In genomic region chr22:43136255-43136654, GRCh38 we compare ENCODE assay signal across 8 cellular contexts. TPM values are rescaled to one million over a fixed set of nuclear protein-coding genes. Genes with fewer than 3 reads are reported as not detected.
DNase-seq lines count a peak whose midpoint lies in the region; ATAC-seq and TF ChIP-seq lines count a peak whose summit lies in the region.

No MANE protein-coding gene starts in this region.

- in situ Hi-C loops in IMR-90 (cut with MboI; ENCODE audit: low sequenced_read_pairs): no loop called here
- in situ Hi-C loops in gastrocnemius medialis (cut with MboI; ENCODE audit: low sequenced_read_pairs in 4 of 4): no loop called here

- H4K8ac ChIP-seq in IMR-90 (ENCODE audit: low read depth in 2 of 2, low read length in 2 of 2): no peak overlapping the region

- ATAC-seq in IMR-90 (ENCODE audit: low read depth): peak; percentile 92
- peak; percentile 85 for ATAC-seq in activated CD8-positive, alpha-beta T cell treated with anti-CD3 and anti-CD28 coated beads, Interleukin-2, amount 10 ng/mL, durations not matched to agents 7 days and 5 days
- peak; percentile 29 for ATAC-seq in foreskin keratinocyte
- no peak for ATAC-seq in gastrocnemius medialis
- ATAC-seq in HG02870 (IDR thresholded peaks at IDR 0.05; ENCODE audit: unreplicated experiment): no peak
- ATAC-seq in GM19035 (IDR thresholded peaks at IDR 0.05; ENCODE audit: unreplicated experiment): no peak

- no peak overlapping the region for H4K91ac ChIP-seq in IMR-90 (ENCODE audit: insufficient read depth, low read depth, low read length)

- peak; percentile 61 for TF ChIP-seq CTCF in IMR-90 (conservative IDR thresholded peaks at IDR 0.05; ENCODE audit: low read depth, low read length)
- peak; percentile 69 for TF ChIP-seq CTCF in foreskin keratinocyte (conservative IDR thresholded peaks at IDR 0.05)
- TF ChIP-seq CTCF in gastrocnemius medialis (IDR thresholded peaks at IDR 0.05 in 4 of 5, conservative IDR thresholded peaks at IDR 0.05 in 1 of 5): peak in 4 of 5 experiments; percentile 16 to 52 (median 30)

- no peak overlapping the region for H2BK20ac ChIP-seq in IMR-90 (ENCODE audit: low read depth, low read length)

- no peak overlapping the region for H3K56ac ChIP-seq in IMR-90 (ENCODE audit: extremely low read depth, insufficient read depth, low read length)

- H2AFZ ChIP-seq in IMR-90 (replicated peaks; ENCODE audit: low read length, poor library complexity): no peak overlapping the region

- H3K4me1 Mint-ChIP-seq in CD8-positive, alpha-beta memory T cell: peaks cover 5 to 12% (median 6%) of the 10 kb centered on the region in 3 donors
- H3K4me1 Mint-ChIP-seq in activated CD8-positive, alpha-beta T cell treated with anti-CD3 and anti-CD28 coated beads, Interleukin-2, amount 10 ng/mL, durations not matched to agents 7 days and 5 days (ENCODE audit: low read depth): peaks cover 5% of the 10 kb centered on the region

- H2BK120ac ChIP-seq in IMR-90 (ENCODE audit: low read depth, low read length): no peak overlapping the region

- no peak overlapping the region for H3K23ac ChIP-seq in IMR-90 (ENCODE audit: low read depth, low read length)

- no peak overlapping the region for H3K18ac ChIP-seq in IMR-90 (ENCODE audit: low read depth, low read length)

- BruUV-seq in IMR-90 (replicated peaks; lab: Mats Ljungman, UMichigan): no TSS peak

- no peaks in the 10 kb centered on the region; the same call in 1 of the 2 replicates for H4K20me1 ChIP-seq in IMR-90 (ENCODE audit: insufficient read depth, low read length)

- no peak overlapping the region for H3K4me3 ChIP-seq in CD8-positive, alpha-beta memory T cell (ENCODE audit: low read length)
- H3K4me3 ChIP-seq in IMR-90 (ENCODE audit: insufficient read depth, low read depth, low read length): no peak overlapping the region
- no peak overlapping the region for H3K4me3 ChIP-seq in gastrocnemius medialis

- no peak overlapping the region for H3K9ac ChIP-seq in IMR-90 (ENCODE audit: low read depth, low read length)

- no peak overlapping the region for H2BK5ac ChIP-seq in IMR-90 (ENCODE audit: low read depth, low read length, poor library complexity, severe bottlenecking)

- H3K4ac ChIP-seq in IMR-90 (ENCODE audit: low read depth, low read length): no peak overlapping the region

- H3K27ac Mint-ChIP-seq in CD8-positive, alpha-beta memory T cell: peak overlapping the region in 1 of 8 donors; percentile 66
- no peak overlapping the region for H3K27ac Mint-ChIP-seq in activated CD8-positive, alpha-beta T cell treated with anti-CD3 and anti-CD28 coated beads, Interleukin-2, amount 10 ng/mL, durations not matched to agents 7 days and 5 days

- TF ChIP-seq RAD21 in IMR-90 (IDR thresholded peaks at IDR 0.05; ENCODE audit: low read length): peak; percentile 67

- H4K5ac ChIP-seq in IMR-90 (ENCODE audit: low read depth, low read length): no peak overlapping the region

- peak in 4 of 5 donors; percentile 20 to 63 (median 33) for DNase-seq in CD8-positive, alpha-beta memory T cell
- peak; percentile 30 for DNase-seq in IMR-90
- peak; percentile 55 for DNase-seq in activated CD8-positive, alpha-beta T cell treated with anti-CD3 and anti-CD28 coated beads, Interleukin-2, amount 10 ng/mL, durations not matched to agents 7 days and 5 days
- DNase-seq in foreskin keratinocyte: no peak
- no peak for DNase-seq in gastrocnemius medialis
- DNase-seq in OCI-M2 (lab: John Stamatoyannopoulos, UW; ENCODE audit: unreplicated experiment): no peak

- H3K9me3 Mint-ChIP-seq in CD8-positive, alpha-beta memory T cell: no peaks in the 10 kb centered on the region
- no peaks in the 10 kb centered on the region for H3K9me3 Mint-ChIP-seq in activated CD8-positive, alpha-beta T cell treated with anti-CD3 and anti-CD28 coated beads, Interleukin-2, amount 10 ng/mL, durations not matched to agents 7 days and 5 days (ENCODE audit: insufficient read depth)

- peaks cover 4 to 82% (median 9%) of the 10 kb centered on the region in 3 donors for H3K36me3 Mint-ChIP-seq in CD8-positive, alpha-beta memory T cell
- H3K36me3 Mint-ChIP-seq in activated CD8-positive, alpha-beta T cell treated with anti-CD3 and anti-CD28 coated beads, Interleukin-2, amount 10 ng/mL, durations not matched to agents 7 days and 5 days (ENCODE audit: low read depth): peaks cover 41% of the 10 kb centered on the region

- H3K27me3 ChIP-seq in CD8-positive, alpha-beta memory T cell (ENCODE audit: insufficient read depth, low read length, poor library complexity, severe bottlenecking): no peaks in the 10 kb centered on the region
- no peaks in the 10 kb centered on the region for H3K27me3 ChIP-seq in IMR-90 (ENCODE audit: control insufficient read depth, insufficient read depth, low read length)
- H3K27me3 ChIP-seq in foreskin keratinocyte: no peaks in the 10 kb centered on the region
- H3K27me3 ChIP-seq in gastrocnemius medialis: no peaks in the 10 kb centered on the region

- dilution Hi-C loops in IMR-90 (cut with HindIII; ENCODE audit: low sequenced_read_pairs, unreplicated experiment): no loop called here

- H3K27me3 Mint-ChIP-seq in CD8-positive, alpha-beta memory T cell: no peaks in the 10 kb centered on the region
- H3K27me3 Mint-ChIP-seq in activated CD8-positive, alpha-beta T cell treated with anti-CD3 and anti-CD28 coated beads, Interleukin-2, amount 10 ng/mL, durations not matched to agents 7 days and 5 days (ENCODE audit: low read depth): no peaks in the 10 kb centered on the region

- no peak overlapping the region for H2AK5ac ChIP-seq in IMR-90 (ENCODE audit: low read depth, low read length)

- H2BK15ac ChIP-seq in IMR-90 (ENCODE audit: low read depth, low read length): no peak overlapping the region

- POLR2A ChIA-PET in CD8-positive, alpha-beta memory T cell (lab: Charles Lee): no interaction called here
- POLR2A ChIA-PET in IMR-90 (lab: Charles Lee; ENCODE audit: unreplicated experiment): no interaction called here
- POLR2A ChIA-PET in activated CD8-positive, alpha-beta T cell treated with anti-CD3 and anti-CD28 coated beads, Interleukin-2, amount 10 ng/mL, durations not matched to agents 7 days and 5 days (lab: Charles Lee): no interaction called here

- no peak overlapping the region for H3K27ac ChIP-seq in CD8-positive, alpha-beta memory T cell (ENCODE audit: low read depth, low read length)
- H3K27ac ChIP-seq in IMR-90 (ENCODE audit: insufficient read depth, low read length) (no peak overlapping the region), foreskin keratinocyte (no peak overlapping the region), gastrocnemius medialis (no peak overlapping the region)

- H3K9me3 ChIP-seq in CD8-positive, alpha-beta memory T cell (ENCODE audit: low read length): no peaks in the 10 kb centered on the region
- H3K9me3 ChIP-seq in IMR-90 (ENCODE audit: control insufficient read depth, insufficient read depth, low read length) (no peaks in the 10 kb centered on the region), gastrocnemius medialis (no peaks in the 10 kb centered on the region)

- peaks cover 6 to 12% of the 10 kb centered on the region in 2 experiments; a peak in 2 of 4 replicates for H3K79me1 ChIP-seq in IMR-90 (ENCODE audit: low read depth in 1 of 2, low read length in 2 of 2)

- WGBS in IMR-90 (ENCODE audit: extremely low coverage in 2 of 2, insufficient read length in 1 of 2), 2 experiments: 54% methylated on average over 5 of the region's 9 CpGs; no CpG with 5 or more reads in 1 of the 2 experiments

- H2AK9ac ChIP-seq in IMR-90 (replicated peaks; ENCODE audit: low read depth, low read length, poor library complexity): no peak overlapping the region

- H3K9me1 ChIP-seq in IMR-90 (ENCODE audit: insufficient read depth, low read length): no peaks in the 10 kb centered on the region

- no peak overlapping the region for H3K14ac ChIP-seq in IMR-90 (replicated peaks; ENCODE audit: low read depth, low read length)

- H3K4me3 Mint-ChIP-seq in CD8-positive, alpha-beta memory T cell: no peak overlapping the region
- no peak overlapping the region for H3K4me3 Mint-ChIP-seq in activated CD8-positive, alpha-beta T cell treated with anti-CD3 and anti-CD28 coated beads, Interleukin-2, amount 10 ng/mL, durations not matched to agents 7 days and 5 days

- CTCF ChIA-PET in CD8-positive, alpha-beta memory T cell (lab: Charles Lee): interaction anchor here (1.0 to 1.4 kb wide), 2 partner anchors 9 to 108 kb away, joined by 3 read pairs; no protein-coding TSS in a partner anchor
- CTCF ChIA-PET in IMR-90 (lab: Yijun Ruan, JAX): no interaction called here
- CTCF ChIA-PET in activated CD8-positive, alpha-beta T cell treated with anti-CD3 and anti-CD28 coated beads, Interleukin-2, amount 10 ng/mL, durations not matched to agents 7 days and 5 days (lab: Charles Lee): interaction anchor here (0.6 to 2.7 kb wide), 8 partner anchors 8 to 52 kb away, joined by 3 to 6 read pairs (median 3); partner anchors contain the start of gene MCAT

- no peaks in the 10 kb centered on the region for H3K4me1 ChIP-seq in CD8-positive, alpha-beta memory T cell (ENCODE audit: insufficient read depth, low read length)
- H3K4me1 ChIP-seq in IMR-90 (ENCODE audit: control insufficient read depth, insufficient read depth, low read length) (no peaks in the 10 kb centered on the region), foreskin keratinocyte (no peaks in the 10 kb centered on the region), gastrocnemius medialis (no peaks in the 10 kb centered on the region)

- no peak overlapping the region for H3K4me2 ChIP-seq in IMR-90 (ENCODE audit: low read depth, low read length)

- TF ChIP-seq POLR2A in IMR-90 (IDR thresholded peaks at IDR 0.05; ENCODE audit: low read depth, low read length) (no peak), gastrocnemius medialis (IDR thresholded peaks at IDR 0.05) (no peak)

- intact Hi-C loops in IMR-90 (cut with micrococcal nuclease) (no loop called here), gastrocnemius medialis (cut with DNase I; ENCODE audit: low total_unique reads) (no loop called here)

- H3K36me3 ChIP-seq in CD8-positive, alpha-beta memory T cell (ENCODE audit: insufficient read depth, low read length): no peaks in the 10 kb centered on the region
- peaks cover 46% of the 10 kb centered on the region for H3K36me3 ChIP-seq in IMR-90 (ENCODE audit: control insufficient read depth, insufficient read depth, low read length)
- peaks cover 0 to 77% of the 10 kb centered on the region in 2 donors for H3K36me3 ChIP-seq in gastrocnemius medialis

RNA-seq across cellular contexts. Expression of gene MCAT, which starts 6.9 kb away (rescaled TPM):
- total RNA-seq in CD8-positive, alpha-beta memory T cell: 10 to 100 TPM; 28.4 to 29.3 TPM
- polyA plus RNA-seq in CD8-positive, alpha-beta memory T cell: 9.7 TPM
- total RNA-seq in IMR-90 (2012; rRNA removed) (7.3 and 8.3 TPM in 2 replicates), foreskin keratinocyte (15.9 and 16.7 TPM in 2 replicates), gastrocnemius medialis (10 to 100 TPM; 18.2 to 33.7 (median 31.1) TPM)
- polyA plus RNA-seq in IMR-90 (2012; rRNA removed) (19.7 and 21.2 TPM in 2 replicates), foreskin keratinocyte (19.3 and 24.5 TPM in 2 replicates)
- 25.4 and 27.1 TPM in 2 replicates for polyA plus RNA-seq in IMR-90 (2012; cell fraction: cytosol; rRNA removed)
- 11.1 and 16.6 TPM in 2 replicates for polyA plus RNA-seq in IMR-90 (2012; cell fraction: nucleus; rRNA removed; ENCODE audit: low replicate concordance)
- 10 to 100 TPM; 10.9 to 11.6 TPM for total RNA-seq in activated CD8-positive, alpha-beta T cell treated with anti-CD3 and anti-CD28 coated beads, Interleukin-2, amount 10 ng/mL, durations not matched to agents 7 days and 5 days

RNA-seq across cellular contexts. Expression of gene TSPO, which starts 15.1 kb away (rescaled TPM):
- 100 to 1,000 TPM; 101 to 105 TPM for total RNA-seq in CD8-positive, alpha-beta memory T cell
- 328 TPM for polyA plus RNA-seq in CD8-positive, alpha-beta memory T cell
- total RNA-seq in IMR-90 (2012; rRNA removed) (94.7 and 115 TPM in 2 replicates), foreskin keratinocyte (364 and 470 TPM in 2 replicates), gastrocnemius medialis (100 to 1,000 TPM; 101 to 174 (median 113) TPM)
- polyA plus RNA-seq in IMR-90 (2012; rRNA removed) (297 and 401 TPM in 2 replicates), foreskin keratinocyte (560 and 763 TPM in 2 replicates)
- polyA plus RNA-seq in IMR-90 (2012; cell fraction: cytosol; rRNA removed): 415 and 627 TPM in 2 replicates
- polyA plus RNA-seq in IMR-90 (2012; cell fraction: nucleus; rRNA removed; ENCODE audit: low replicate concordance): 93.4 and 268 TPM in 2 replicates
- total RNA-seq in activated CD8-positive, alpha-beta T cell treated with anti-CD3 and anti-CD28 coated beads, Interleukin-2, amount 10 ng/mL, durations not matched to agents 7 days and 5 days: 10 to 100 TPM; 90.0 to 91.8 TPM

RNA-seq across cellular contexts. Expression of gene BIK, which starts 25.7 kb away (rescaled TPM):
- 1 to 10 TPM; 4.0 to 4.1 TPM for total RNA-seq in CD8-positive, alpha-beta memory T cell
- polyA plus RNA-seq in CD8-positive, alpha-beta memory T cell: 7.2 TPM
- 0.18 and 0.28 TPM in 2 replicates for total RNA-seq in IMR-90 (2012; rRNA removed)
- polyA plus RNA-seq in IMR-90 (2012; rRNA removed): 0.19 TPM in 1 of 2 replicates, not detected in the other
- 0.21 and 0.22 TPM in 2 replicates for polyA plus RNA-seq in IMR-90 (2012; cell fraction: cytosol; rRNA removed)
- 0.14 TPM in 1 of 2 replicates, not detected in the other for polyA plus RNA-seq in IMR-90 (2012; cell fraction: nucleus; rRNA removed; ENCODE audit: low replicate concordance)
- total RNA-seq in activated CD8-positive, alpha-beta T cell treated with anti-CD3 and anti-CD28 coated beads, Interleukin-2, amount 10 ng/mL, durations not matched to agents 7 days and 5 days: 1 to 10 TPM; 1.7 to 2.0 TPM
- total RNA-seq in foreskin keratinocyte: 7.4 and 11.8 TPM in 2 replicates
- polyA plus RNA-seq in foreskin keratinocyte: 7.1 and 12.8 TPM in 2 replicates
- total RNA-seq in gastrocnemius medialis: not detected

RNA-seq across cellular contexts. Expression of gene TTLL1, which starts 47.1 kb away (rescaled TPM):
- 1 to 10 TPM; 4.3 to 5.0 TPM for total RNA-seq in CD8-positive, alpha-beta memory T cell
- 15.8 TPM for polyA plus RNA-seq in CD8-positive, alpha-beta memory T cell
- total RNA-seq in IMR-90 (2012; rRNA removed): 9.7 and 10.8 TPM in 2 replicates
- polyA plus RNA-seq in IMR-90 (2012; rRNA removed): 12.7 and 13.2 TPM in 2 replicates
- 10.6 and 14.0 TPM in 2 replicates for polyA plus RNA-seq in IMR-90 (2012; cell fraction: cytosol; rRNA removed)
- 5.5 and 9.0 TPM in 2 replicates for polyA plus RNA-seq in IMR-90 (2012; cell fraction: nucleus; rRNA removed; ENCODE audit: low replicate concordance)
- 1 to 10 TPM; 8.0 to 8.7 TPM for total RNA-seq in activated CD8-positive, alpha-beta T cell treated with anti-CD3 and anti-CD28 coated beads, Interleukin-2, amount 10 ng/mL, durations not matched to agents 7 days and 5 days
- 1.8 and 2.3 TPM in 2 replicates for total RNA-seq in foreskin keratinocyte
- polyA plus RNA-seq in foreskin keratinocyte: 1.5 and 2.7 TPM in 2 replicates
- total RNA-seq in gastrocnemius medialis: 1 to 10 TPM; 1.3 to 2.0 (median 1.8) TPM

RNA-seq across cellular contexts. Expression of gene TTLL12, which starts 50.7 kb away (rescaled TPM):
- total RNA-seq in CD8-positive, alpha-beta memory T cell: 100 to 1,000 TPM; 104 to 112 TPM
- 30.1 TPM for polyA plus RNA-seq in CD8-positive, alpha-beta memory T cell
- total RNA-seq in IMR-90 (2012; rRNA removed) (26.7 and 30.1 TPM in 2 replicates), foreskin keratinocyte (70.2 and 72.5 TPM in 2 replicates), gastrocnemius medialis (10 to 100 TPM; 13.7 to 41.8 (median 19.6) TPM)
- polyA plus RNA-seq in IMR-90 (2012; rRNA removed) (20.9 and 21.8 TPM in 2 replicates), foreskin keratinocyte (50.0 and 54.6 TPM in 2 replicates)
- polyA plus RNA-seq in IMR-90 (2012; cell fraction: cytosol; rRNA removed): 13.3 and 15.5 TPM in 2 replicates
- polyA plus RNA-seq in IMR-90 (2012; cell fraction: nucleus; rRNA removed; ENCODE audit: low replicate concordance): 7.9 and 17.5 TPM in 2 replicates
- total RNA-seq in activated CD8-positive, alpha-beta T cell treated with anti-CD3 and anti-CD28 coated beads, Interleukin-2, amount 10 ng/mL, durations not matched to agents 7 days and 5 days: 10 to 100 TPM; 49.3 to 52.9 TPM

Comparison
In these comparisons a context has a peak if more than half of its experiments do, and no peak if none do; other contexts are left out.
1. DNase-seq: peak in CD8-positive, alpha-beta memory T cell (4 of 5), IMR-90 (single experiment) and activated CD8-positive, alpha-beta T cell treated with anti-CD3 and anti-CD28 coated beads, Interleukin-2, amount 10 ng/mL, durations not matched to agents 7 days and 5 days (single experiment); none in foreskin keratinocyte (0 of 2), gastrocnemius medialis (0 of 2) and OCI-M2 (single experiment).
2. ATAC-seq: peak in IMR-90 (single experiment), activated CD8-positive, alpha-beta T cell treated with anti-CD3 and anti-CD28 coated beads, Interleukin-2, amount 10 ng/mL, durations not matched to agents 7 days and 5 days (single experiment) and foreskin keratinocyte (single experiment); none in gastrocnemius medialis (0 of 2), HG02870 (single experiment) and GM19035 (single experiment).
3. Peak in every context shown above with its lines, with median percentiles within 50 percentile points of each other: CTCF ChIP-seq.